Comparison of ENCODE assay signal across 8 cellular contexts in the genomic region with DNA sequence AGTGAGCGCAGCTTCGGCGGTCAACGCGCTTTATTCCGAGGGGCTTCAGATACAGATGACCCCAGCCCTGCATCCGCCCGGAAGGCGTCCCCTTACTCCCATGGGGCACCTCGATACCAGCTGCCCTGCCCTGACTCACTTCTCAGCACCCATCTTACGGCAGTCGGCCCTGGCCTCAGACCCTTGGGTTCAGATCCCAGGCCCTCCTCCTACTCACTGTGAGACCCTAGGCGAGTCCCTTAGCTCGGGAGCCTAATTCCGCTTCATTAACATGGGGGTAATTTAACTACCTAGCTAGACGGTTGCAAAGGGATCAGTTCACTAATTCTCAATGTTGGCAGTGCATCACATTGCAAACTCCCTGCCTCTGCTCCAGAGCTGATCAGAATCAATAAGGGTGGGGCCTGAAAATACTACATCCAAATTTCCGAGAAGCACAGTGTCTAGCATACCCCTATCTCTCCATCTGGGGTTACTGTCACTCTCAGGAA. TPM values are rescaled to one million over a fixed set of nuclear protein-coding genes. Genes with fewer than 3 reads are reported as not detected.
DNase-seq lines count a peak whose midpoint lies in the region; FAIRE-seq and TF ChIP-seq lines count a peak whose summit lies in the region.

No MANE protein-coding gene starts in this region.

- dilution Hi-C loops in keratinocyte (cut with MboI; ENCODE audit: extremely low pct_ligation_motif_present, low sequenced_read_pairs), result no loop called here

- H3K36me3 ChIP-seq in keratinocyte (ENCODE audit: control insufficient read depth in 2 of 2, extremely low read depth in 1 of 2, insufficient read depth in 2 of 2, low read length in 2 of 2), result peaks cover 1 to 7% of the 10 kb centered on the region in 2 experiments
- H3K36me3 ChIP-seq in subcutaneous abdominal adipose tissue (ENCODE audit: control insufficient read depth in 5 of 5, insufficient read depth in 5 of 5, low read length in 5 of 5), result no peaks in the 10 kb centered on the region

- H3K9me3 ChIP-seq in keratinocyte (ENCODE audit: control insufficient read depth, low read depth, low read length), result no peaks in the 10 kb centered on the region
- no peaks in the 10 kb centered on the region for H3K9me3 ChIP-seq in subcutaneous abdominal adipose tissue (ENCODE audit: control insufficient read depth in 5 of 5, low read length in 5 of 5)

- H3K4me1 ChIP-seq in keratinocyte (ENCODE audit: control insufficient read depth, extremely low read depth, insufficient read depth, low read length), result peaks cover 34% of the 10 kb centered on the region
- peaks cover 7 to 54% (median 32%) of the 10 kb centered on the region in 5 donors for H3K4me1 ChIP-seq in subcutaneous abdominal adipose tissue (ENCODE audit: control insufficient read depth in 5 of 5, insufficient read depth in 5 of 5, low read length in 5 of 5)

- peaks cover 3% of the 10 kb centered on the region for H3K9me1 ChIP-seq in keratinocyte (ENCODE audit: control insufficient read depth, extremely low read depth, insufficient read depth, low read length)

- peak overlapping the region; percentile 99 for H3K4me2 ChIP-seq in keratinocyte (ENCODE audit: control insufficient read depth, extremely low read depth, insufficient read depth, low read depth, low read length)

- no peak for FAIRE-seq in keratinocyte (lab: Jason Lieb, UNC)

- H4K20me1 ChIP-seq in keratinocyte (ENCODE audit: control insufficient read depth, extremely low read depth, insufficient read depth, low read length), result no peaks in the 10 kb centered on the region

- H3K4me3 ChIP-seq in keratinocyte (ENCODE audit: control insufficient read depth in 2 of 3, extremely low read depth in 1 of 3, insufficient read depth in 2 of 3, low read depth in 1 of 3, low read length in 3 of 3), result peak overlapping the region; percentile 68 to 92 (median 75)
- H3K4me3 ChIP-seq in subcutaneous abdominal adipose tissue (ENCODE audit: low read depth in 1 of 5, low read length in 5 of 5), result peak overlapping the region; percentile 74 to 90 (median 85)

- WGBS in adipose tissue, 3 donors, result 5% methylated on average over 10 to 17 of the region's 17 CpGs

- H3K9ac ChIP-seq in keratinocyte (ENCODE audit: control insufficient read depth, extremely low read depth, insufficient read depth, low read length), result peak overlapping the region; percentile 83
- peak overlapping the region; percentile 79 to 97 (median 93) for H3K9ac ChIP-seq in subcutaneous abdominal adipose tissue (ENCODE audit: low read length in 5 of 5)

- H3K27ac ChIP-seq in adipose tissue (ENCODE audit: low read depth, low read length), result peak overlapping the region; percentile 92
- peak overlapping the region; percentile 78 for H3K27ac ChIP-seq in keratinocyte (ENCODE audit: control insufficient read depth, insufficient read depth, low read length)
- H3K27ac ChIP-seq in subcutaneous abdominal adipose tissue (ENCODE audit: low read depth, low read length), result peak overlapping the region; percentile 92

- peaks cover 16% of the 10 kb centered on the region for H3K79me2 ChIP-seq in keratinocyte (ENCODE audit: control insufficient read depth, insufficient read depth, low read length)

- peak; percentile 37 for DNase-seq in activated gamma-delta T cell treated with Interleukin-2 at 50 U/mL for 16 hours
- DNase-seq in activated gamma-delta T cell (lab: John Stamatoyannopoulos, UW), result no peak
- DNase-seq in keratinocyte (ENCODE audit: low read depth, low spot score), result no peak
- DNase-seq in glomerular visceral epithelial cell (ENCODE audit: extremely low spot score), result no peak
- no peak for DNase-seq in GM19240 (ENCODE audit: insufficient read length, low spot score)
- DNase-seq in cerebellar nuclear complex (lab: John Stamatoyannopoulos, UW), result no peak

- peak overlapping the region; percentile 82 for H2AFZ ChIP-seq in keratinocyte (ENCODE audit: control insufficient read depth, low read length)

- H3K27me3 ChIP-seq in keratinocyte (ENCODE audit: control insufficient read depth, extremely low read depth, insufficient read depth, low read length) (no peaks in the 10 kb centered on the region), subcutaneous abdominal adipose tissue (ENCODE audit: control insufficient read depth in 5 of 5, insufficient read depth in 4 of 5, low read length in 5 of 5) (no peaks in the 10 kb centered on the region)

- no peak for TF ChIP-seq CTCF in keratinocyte (optimal IDR thresholded peaks at IDR 0.05 in 1 of 3, IDR thresholded peaks at IDR 0.05 in 1 of 3, conservative IDR thresholded peaks at IDR 0.05 in 1 of 3; ENCODE audit: extremely low read depth in 1 of 3, insufficient read depth in 2 of 3, low read length in 3 of 3)

RNA-seq across cellular contexts. Expression of a gene that starts 0.3 kb away (rescaled TPM):
- polyA plus RNA-seq in adipose tissue (100 to 1,000 TPM in 1 of 3 donors, 10 to 100 TPM in 2; 34.9 to 115 (median 76.6) TPM), keratinocyte (50.7 to 79.4 TPM (median 67.2 TPM) in 3 replicates)
- polyA plus RNA-seq in keratinocyte (2011; ENCODE audit: low read depth), result 40.9 TPM
- polyA plus RNA-seq in keratinocyte (2011; cell fraction: cytosol; rRNA removed), result 64.5 and 90.7 TPM in 2 replicates
- polyA plus RNA-seq in keratinocyte (2011; cell fraction: nucleus; rRNA removed), result 53.1 and 62.0 TPM in 2 replicates
- polyA plus RNA-seq in keratinocyte (2012; ENCODE audit: low replicate concordance), result 20.8 and 84.9 TPM in 2 replicates
- polyA minus RNA-seq in keratinocyte, result 85.8 to 208 TPM (median 114 TPM) in 3 replicates
- 87.1 TPM for polyA minus RNA-seq in keratinocyte (2011; cell fraction: cytosol; rRNA and poly(A)+ RNA removed)
- polyA minus RNA-seq in keratinocyte (2011; cell fraction: nucleus; rRNA and poly(A)+ RNA removed), result 20.3 and 33.7 TPM in 2 replicates

RNA-seq across cellular contexts. Expression of a gene that starts 5.1 kb away (rescaled TPM):
- polyA plus RNA-seq in adipose tissue (1 to 10 TPM; 3.9 to 6.5 (median 5.3) TPM), keratinocyte (1.7 to 4.0 TPM (median 3.4 TPM) in 3 replicates)
- 1.1 TPM for polyA plus RNA-seq in keratinocyte (2011; ENCODE audit: low read depth)
- polyA plus RNA-seq in keratinocyte (2011; cell fraction: cytosol; rRNA removed), result 1.9 TPM in 2 replicates
- polyA plus RNA-seq in keratinocyte (2011; cell fraction: nucleus; rRNA removed), result 2.8 and 3.0 TPM in 2 replicates
- 1.0 and 2.6 TPM in 2 replicates for polyA plus RNA-seq in keratinocyte (2012; ENCODE audit: low replicate concordance)
- polyA minus RNA-seq in keratinocyte, result 0.89 to 4.7 TPM (median 3.5 TPM) in 3 replicates
- 1.3 TPM for polyA minus RNA-seq in keratinocyte (2011; cell fraction: cytosol; rRNA and poly(A)+ RNA removed)
- 0.70 and 0.95 TPM in 2 replicates for polyA minus RNA-seq in keratinocyte (2011; cell fraction: nucleus; rRNA and poly(A)+ RNA removed)

RNA-seq across cellular contexts. Expression of a gene that starts 43.0 kb away (rescaled TPM):
- polyA plus RNA-seq in adipose tissue, result 10 to 100 TPM; 22.8 to 40.5 (median 34.1) TPM
- 46.5 to 63.3 TPM (median 60.6 TPM) in 3 replicates for polyA plus RNA-seq in keratinocyte
- 39.8 TPM for polyA plus RNA-seq in keratinocyte (2011; ENCODE audit: low read depth)
- 45.9 and 51.3 TPM in 2 replicates for polyA plus RNA-seq in keratinocyte (2011; cell fraction: cytosol; rRNA removed)
- 52.7 and 62.4 TPM in 2 replicates for polyA plus RNA-seq in keratinocyte (2011; cell fraction: nucleus; rRNA removed)
- polyA plus RNA-seq in keratinocyte (2012; ENCODE audit: low replicate concordance), result 39.5 and 42.5 TPM in 2 replicates
- 69.9 to 97.5 TPM (median 83.5 TPM) in 3 replicates for polyA minus RNA-seq in keratinocyte
- 48.3 TPM for polyA minus RNA-seq in keratinocyte (2011; cell fraction: cytosol; rRNA and poly(A)+ RNA removed)
- polyA minus RNA-seq in keratinocyte (2011; cell fraction: nucleus; rRNA and poly(A)+ RNA removed), result 19.4 and 24.8 TPM in 2 replicates

RNA-seq across cellular contexts. Expression of a gene that starts 53.5 kb away (rescaled TPM):
- polyA plus RNA-seq in adipose tissue, result 10 to 100 TPM; 13.5 to 17.2 (median 14.0) TPM
- 7.1 to 16.1 TPM (median 9.6 TPM) in 3 replicates for polyA plus RNA-seq in keratinocyte
- polyA plus RNA-seq in keratinocyte (2011; ENCODE audit: low read depth), result 17.2 TPM
- 7.7 and 14.6 TPM in 2 replicates for polyA plus RNA-seq in keratinocyte (2011; cell fraction: cytosol; rRNA removed)
- polyA plus RNA-seq in keratinocyte (2011; cell fraction: nucleus; rRNA removed), result 34.3 and 36.9 TPM in 2 replicates
- polyA plus RNA-seq in keratinocyte (2012; ENCODE audit: low replicate concordance), result 9.8 and 13.6 TPM in 2 replicates
- 13.8 to 92.4 TPM (median 17.2 TPM) in 3 replicates for polyA minus RNA-seq in keratinocyte
- polyA minus RNA-seq in keratinocyte (2011; cell fraction: cytosol; rRNA and poly(A)+ RNA removed), result 14.6 TPM
- polyA minus RNA-seq in keratinocyte (2011; cell fraction: nucleus; rRNA and poly(A)+ RNA removed), result 16.5 and 29.5 TPM in 2 replicates

RNA-seq across cellular contexts. Expression of a gene that starts 55.2 kb away (rescaled TPM):
- polyA plus RNA-seq in adipose tissue, result 1 to 10 TPM; 4.9 to 9.2 (median 5.6) TPM
- polyA plus RNA-seq in keratinocyte, result 5.1 to 25.3 TPM (median 6.5 TPM) in 3 replicates
- polyA plus RNA-seq in keratinocyte (2011; ENCODE audit: low read depth), result 15.5 TPM
- polyA plus RNA-seq in keratinocyte (2011; cell fraction: cytosol; rRNA removed), result 19.1 and 22.7 TPM in 2 replicates
- polyA plus RNA-seq in keratinocyte (2011; cell fraction: nucleus; rRNA removed), result 31.0 and 31.6 TPM in 2 replicates
- polyA plus RNA-seq in keratinocyte (2012; ENCODE audit: low replicate concordance), result 16.7 and 23.0 TPM in 2 replicates
- 22.8 to 66.0 TPM (median 28.3 TPM) in 3 replicates for polyA minus RNA-seq in keratinocyte
- polyA minus RNA-seq in keratinocyte (2011; cell fraction: cytosol; rRNA and poly(A)+ RNA removed), result 24.0 TPM
- 20.3 and 28.2 TPM in 2 replicates for polyA minus RNA-seq in keratinocyte (2011; cell fraction: nucleus; rRNA and poly(A)+ RNA removed)
